Comparison of ENCODE assay signal across 9 cellular contexts in the genomic region with DNA sequence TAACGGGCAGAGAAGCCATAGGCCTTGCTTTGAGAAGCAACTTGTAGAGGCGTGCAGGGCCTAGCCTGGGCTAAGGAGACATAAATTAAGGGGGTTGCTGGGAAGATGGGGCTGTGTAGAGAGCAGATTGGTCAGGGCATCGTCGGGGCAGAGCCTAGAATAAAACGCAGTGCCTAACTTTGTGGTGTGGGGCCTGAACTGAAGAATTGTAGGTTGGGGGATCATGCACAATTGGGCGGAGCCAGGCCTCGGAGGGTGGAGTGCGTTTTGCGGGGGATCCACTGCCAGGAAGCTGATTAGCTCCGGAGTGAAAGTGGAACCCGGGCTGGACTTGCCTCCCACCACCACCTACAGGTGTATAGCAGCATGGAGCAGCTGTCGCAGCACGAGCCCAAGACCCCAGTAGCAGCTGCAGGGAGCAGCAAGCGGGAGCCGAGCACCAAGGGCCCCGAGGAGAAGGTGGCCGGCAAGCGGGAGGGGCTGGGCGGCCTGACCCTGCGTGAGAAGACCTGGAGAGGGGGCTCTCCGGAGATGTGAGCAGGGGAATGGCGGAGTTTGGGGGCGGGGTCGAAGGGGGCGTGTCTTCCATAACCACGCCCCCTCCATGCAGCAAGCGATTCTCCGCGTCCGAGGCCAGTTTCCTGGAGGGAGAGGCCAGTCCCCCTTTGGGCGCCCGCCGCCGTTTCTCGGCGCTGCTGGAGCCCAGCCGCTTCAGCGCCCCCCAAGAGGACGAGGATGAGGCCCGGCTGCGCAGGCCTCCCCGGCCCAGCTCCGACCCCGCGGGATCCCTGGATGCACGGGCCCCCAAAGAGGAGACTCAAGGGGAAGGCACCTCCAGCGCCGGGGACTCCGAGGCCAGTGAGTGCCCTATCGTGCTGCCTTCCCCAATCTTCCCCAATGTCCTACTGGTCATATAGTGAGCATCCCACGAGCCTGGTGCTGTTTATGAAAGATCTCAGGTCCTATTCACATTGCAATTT. TPM values are rescaled to one million over a fixed set of nuclear protein-coding genes. Genes with fewer than 3 reads are reported as not detected.
DNase-seq lines count a peak whose midpoint lies in the region; ATAC-seq and TF ChIP-seq lines count a peak whose summit lies in the region.
"Had no signal": no experiment of that assay in that cellular context is flagged by ENCODE, and none has a peak within 500 bp of the region (broad histone marks: within the 10 kb centered on the region; RNA-seq: fewer than 3 reads in every experiment).

No MANE protein-coding gene starts in this region.

- H3K4me1 Mint-ChIP-seq in activated T-cell treated with anti-CD3 and anti-CD28 coated beads, Interleukin-2, amount 50 U/mL, for 24 hours (ENCODE audit: low read depth) = peaks cover 13% of the 10 kb centered on the region

- no peak overlapping the region for H3K27ac Mint-ChIP-seq in activated T-cell treated with anti-CD3 and anti-CD28 coated beads, Interleukin-2, amount 50 U/mL, for 24 hours

- DNase-seq in NAMALWA (ENCODE audit: low spot score) = peak; percentile 39
- DNase-seq in activated T-cell treated with anti-CD3 and anti-CD28 coated beads, Interleukin-2, amount 50 U/mL, for 24 hours = peak; percentile 82
- DNase-seq in fibroblast of pulmonary artery (ENCODE audit: low read depth) = peak; percentile 61
- DNase-seq in osteoblast (ENCODE audit: insufficient read length, low spot score, missing footprints) = peak; percentile 96
- no peak for DNase-seq in NCI-H2171 treated with DMSO at 0.1 percent for 48 hours (lab: John Stamatoyannopoulos, UW)

- peaks cover 3% of the 10 kb centered on the region for H3K36me3 Mint-ChIP-seq in activated T-cell treated with anti-CD3 and anti-CD28 coated beads, Interleukin-2, amount 50 U/mL, for 24 hours (ENCODE audit: low read depth)

- H2AFZ ChIP-seq in osteoblast (ENCODE audit: low read length) = peak overlapping the region; percentile 77

- H3K4me3 Mint-ChIP-seq in activated T-cell treated with anti-CD3 and anti-CD28 coated beads, Interleukin-2, amount 50 U/mL, for 24 hours = peak overlapping the region; percentile 62

- H3K4me3 ChIP-seq in GM12875 (ENCODE audit: low read depth, low read length) = peak overlapping the region; percentile 45
- H3K4me3 ChIP-seq in fibroblast of pulmonary artery (replicated peaks; ENCODE audit: low read depth, low read length) = peak overlapping the region; percentile 49
- H3K4me3 ChIP-seq in osteoblast (ENCODE audit: insufficient read depth, low read length) = peak overlapping the region; percentile 65

- TF ChIP-seq CTCF in GM12875 (IDR thresholded peaks at IDR 0.05; ENCODE audit: borderline replicate concordance, insufficient read depth, low read depth, low read length) (no peak), fibroblast of pulmonary artery (IDR thresholded peaks at IDR 0.05; ENCODE audit: low read length, missing control alignments) (no peak), osteoblast (IDR thresholded peaks at IDR 0.05; ENCODE audit: extremely low read depth, low read depth, low read length) (no peak)

- H3K27me3 ChIP-seq in osteoblast (ENCODE audit: insufficient read depth, low read length) = no peaks in the 10 kb centered on the region

- no peaks in the 10 kb centered on the region for H3K4me1 ChIP-seq in osteoblast (ENCODE audit: insufficient read depth, low read length)

- no peaks in the 10 kb centered on the region for H3K79me2 ChIP-seq in osteoblast (ENCODE audit: insufficient read depth, low read length)

- H3K4me2 ChIP-seq in osteoblast (ENCODE audit: insufficient read depth, low read length) = peak overlapping the region; percentile 83

- H3K27ac ChIP-seq in osteoblast (ENCODE audit: low read depth, low read length) = no peak overlapping the region

- no peak for ATAC-seq in HG03175 (IDR thresholded peaks at IDR 0.05; ENCODE audit: unreplicated experiment)
- ATAC-seq in GM21447 (IDR thresholded peaks at IDR 0.05; ENCODE audit: unreplicated experiment) = no peak

- H4K20me1 ChIP-seq in osteoblast (ENCODE audit: insufficient read depth, low read length) = no peaks in the 10 kb centered on the region

- H3K27me3 Mint-ChIP-seq in activated T-cell treated with anti-CD3 and anti-CD28 coated beads, Interleukin-2, amount 50 U/mL, for 24 hours = peaks cover 10% of the 10 kb centered on the region

- peaks cover 3% of the 10 kb centered on the region for H3K9me3 Mint-ChIP-seq in activated T-cell treated with anti-CD3 and anti-CD28 coated beads, Interleukin-2, amount 50 U/mL, for 24 hours

- no peaks in the 10 kb centered on the region for H3K36me3 ChIP-seq in osteoblast (ENCODE audit: insufficient read depth, low read length)

- no peaks in the 10 kb centered on the region for H3K9me3 ChIP-seq in osteoblast (ENCODE audit: low read depth, low read length)

RNA-seq across cellular contexts. Expression of gene DNASE2, which starts 13.8 kb away (rescaled TPM):
- 48.1 and 61.0 TPM in 2 replicates for total RNA-seq in osteoblast

RNA-seq across cellular contexts. Expression of gene KLF1, which starts 19.6 kb away (rescaled TPM):
- not detected in 2 replicates for total RNA-seq in osteoblast

RNA-seq across cellular contexts. Expression of gene GCDH, which starts 23.6 kb away (rescaled TPM):
- total RNA-seq in osteoblast = 23.0 and 31.1 TPM in 2 replicates

RNA-seq across cellular contexts. Expression of gene MAST1, which starts 29.1 kb away (rescaled TPM):
- 0.29 and 0.72 TPM in 2 replicates for total RNA-seq in osteoblast

RNA-seq across cellular contexts. Expression of gene RTBDN, which starts 33.0 kb away (rescaled TPM):
- not detected in 2 replicates for total RNA-seq in osteoblast
- total RNA-seq: activated CD8-positive, alpha-beta memory T cell treated with anti-CD3 and anti-CD28 coated beads for 36 hours had no signal
